18 cellular contexts compared by ENCODE assay signal in the genomic region with DNA sequence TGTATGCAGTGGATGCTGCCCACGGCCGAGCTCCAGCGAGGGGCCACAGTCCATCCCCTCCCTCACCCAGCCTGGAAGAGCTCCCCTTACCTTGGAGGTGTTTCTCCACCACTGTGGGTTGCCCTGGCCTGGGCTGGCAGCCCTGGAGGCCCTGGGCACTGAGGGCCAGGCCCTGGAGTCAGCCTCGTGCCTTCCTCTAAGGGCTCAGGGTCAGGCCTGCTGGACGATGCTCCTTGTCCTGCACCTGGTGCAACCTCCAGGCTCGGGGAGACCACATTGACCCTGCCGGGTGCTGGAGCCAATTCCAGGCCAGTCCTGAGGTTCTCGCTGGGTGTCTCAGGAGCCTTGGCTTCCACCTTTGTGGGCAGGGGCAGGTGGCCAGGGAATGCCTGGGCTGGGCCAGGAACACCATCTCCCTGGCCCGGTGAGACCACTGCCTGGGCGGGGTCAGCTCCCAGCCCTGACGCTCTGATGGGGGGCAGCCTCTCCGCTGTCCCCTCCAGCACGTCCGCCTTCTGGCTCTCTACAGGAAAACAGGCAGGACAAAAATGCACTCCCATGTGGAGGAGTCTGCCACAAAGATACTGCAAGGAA. TPM values are rescaled to one million over a fixed set of nuclear protein-coding genes. Genes with fewer than 3 reads are reported as not detected.
"Had no signal": no experiment of that assay in that cellular context is flagged by ENCODE, and none has a peak within 500 bp of the region (broad histone marks: within the 10 kb centered on the region; RNA-seq: fewer than 3 reads in every experiment).

No MANE protein-coding gene starts in this region.

- H3K9me3 ChIP-seq: esophagus muscularis mucosa, tibial artery had no signal

- H3K4me3 ChIP-seq: esophagus muscularis mucosa, neural progenitor cell, tibial artery had no signal

- H3K9ac ChIP-seq: neural progenitor cell had no signal

- H3K4me1 ChIP-seq: esophagus muscularis mucosa, neural progenitor cell, tibial artery had no signal

- H3K27ac ChIP-seq: esophagus muscularis mucosa, neural progenitor cell, tibial artery, VCaP had no signal

- H3K4me2 ChIP-seq: neural progenitor cell had no signal

- DNase-seq: activated CD4-positive, alpha-beta memory T cell treated with anti-CD3 and anti-CD28 coated beads, Interleukin-2, amount 10 ng/mL, durations not matched to agents 7 days and 5 days; activated CD4-positive, alpha-beta T cell treated with anti-CD3 and anti-CD28 coated beads, Interleukin-2, amount 10 ng/mL, durations not matched to agents 24 days and 14 days; central memory CD4-positive, alpha-beta T cell; effector memory CD4-positive, alpha-beta T cell; hypothalamus; naive thymus-derived CD8-positive, alpha-beta T cell; retina; stimulated activated CD4-positive, alpha-beta T cell treated with anti-CD3 and anti-CD28 coated beads, Interleukin-12 subunit alpha, Interleukin-12 subunit beta, amount 100 ng/mL, for 4 hours; stimulated activated CD4-positive, alpha-beta T cell treated with anti-CD3 and anti-CD28 coated beads, Interleukin-4, amount 100 ng/mL, for 4 hours; substantia nigra; T-helper 2 cell had no signal

- ATAC-seq: activated CD4-positive, CD25-positive, alpha-beta regulatory T cell treated with anti-CD3 and anti-CD28 coated beads, Interleukin-2, amount 50 U/mL, for 24 hours; activated naive CD4-positive, alpha-beta T cell treated with anti-CD3 and anti-CD28 coated beads, Interleukin-2, amount 50 U/mL, for 72 hours; naive thymus-derived CD8-positive, alpha-beta T cell had no signal

- H3K36me3 ChIP-seq: neural progenitor cell, tibial artery had no signal

- H2AFZ ChIP-seq: neural progenitor cell had no signal

- H3K27me3 ChIP-seq: esophagus muscularis mucosa, neural progenitor cell, tibial artery had no signal

RNA-seq across cellular contexts. Expression of a gene that starts 10.4 kb away (rescaled TPM):
- total RNA-seq: endothelial cell of umbilical vein had no signal
- polyA plus RNA-seq: endothelial cell of umbilical vein; naive thymus-derived CD8-positive, alpha-beta T cell had no signal
